Comparison of ENCODE assay signal across 8 cellular contexts in genomic region chr17:42194133-42194899, GRCh38. TPM values are rescaled to one million over a fixed set of nuclear protein-coding genes. Genes with fewer than 3 reads are reported as not detected.
DNase-seq lines count a peak whose midpoint lies in the region; ATAC-seq and TF ChIP-seq lines count a peak whose summit lies in the region.

TSS of gene GHDC (minus strand) at chr17:42194494. CDS start at chr17:42193581, 913 bp downstream.

- peak within 1 kb of the TSS; percentile 89; the same call in 2 of the 3 replicates for H2BK15ac ChIP-seq in IMR-90 (ENCODE audit: low read depth, low read length)

- H3K56ac ChIP-seq in IMR-90 (ENCODE audit: extremely low read depth, insufficient read depth, low read length): 0 out of 2 replicates have a peak within 1 kb of the TSS, but pooled peaks have one; percentile 13

- H3K23ac ChIP-seq in IMR-90 (ENCODE audit: low read depth, low read length): peak within 1 kb of the TSS; percentile 94; the same call in 1 of the 2 replicates

- H3K14ac ChIP-seq in IMR-90 (replicated peaks; ENCODE audit: low read depth, low read length): peak within 1 kb of the TSS; percentile 99

- POLR2A ChIA-PET in IMR-90 (lab: Charles Lee; ENCODE audit: unreplicated experiment) (no interaction called here), Panc1 (lab: Charles Lee) (interaction anchor here (0.6 kb wide), 1 partner anchor 164 kb away, joined by 13 read pairs; no protein-coding TSS in a partner anchor)
- POLR2A ChIA-PET in naive thymus-derived CD4-positive, alpha-beta T cell (lab: Charles Lee): interaction anchor here (0.6 to 1.8 kb wide), 14 partner anchors 9 to 483 kb away, joined by 3 to 22 read pairs (median 4); partner anchors contain the start of genes DHX58, HCRT, STAT3 and STAT5A

- WGBS in IMR-90 (ENCODE audit: extremely low coverage in 2 of 2, insufficient read length in 1 of 2), 2 experiments: 19% methylated on average over 5 of the region's 21 CpGs; no CpG with 5 or more reads in 1 of the 2 experiments

- peak within 1 kb of the TSS; percentile 86 to 94 (median 90) for H3K27ac Mint-ChIP-seq in naive thymus-derived CD4-positive, alpha-beta T cell
- peak within 1 kb of the TSS; percentile 93 for H3K27ac Mint-ChIP-seq in stimulated activated memory B cell treated with anti-CD40 and anti-IgM and Interleukin-4, amounts not matched to agents 10 μg/mL and 1 μg/mL and 100 μg/mL, for 72 hours

- peak; percentile 50 for ATAC-seq in GM21367 (IDR thresholded peaks at IDR 0.05; ENCODE audit: unreplicated experiment)
- peak; percentile 98 for ATAC-seq in IMR-90 (ENCODE audit: low read depth)
- peak; percentile 92 for ATAC-seq in Panc1
- ATAC-seq in activated T-cell treated with anti-CD3 and anti-CD28 coated beads, Interleukin-2, amount 50 U/mL, for 4 hours: peak; percentile 98 to 100
- ATAC-seq in naive thymus-derived CD4-positive, alpha-beta T cell: peak; percentile 94
- peak; percentile 95 for ATAC-seq in stimulated activated memory B cell treated with anti-CD40 and anti-IgM and Interleukin-4, amounts not matched to agents 10 μg/mL and 1 μg/mL and 100 μg/mL, for 72 hours

- peak within 1 kb of the TSS; percentile 81 for H3K9ac ChIP-seq in IMR-90 (ENCODE audit: low read depth, low read length)

- H3K9me3 ChIP-seq in IMR-90 (ENCODE audit: control insufficient read depth, insufficient read depth, low read length) (no peaks in the 10 kb centered on the region), Panc1 (ENCODE audit: control insufficient read depth, insufficient read depth, low read depth, low read length) (no peaks in the 10 kb centered on the region)
- no peaks in the 10 kb centered on the region for H3K9me3 ChIP-seq in naive thymus-derived CD4-positive, alpha-beta T cell (ENCODE audit: control insufficient read depth in 2 of 3, low read length in 3 of 3)

- peak within 1 kb of the TSS; percentile 31; the same call in 1 of the 2 replicates for H2BK20ac ChIP-seq in IMR-90 (ENCODE audit: low read depth, low read length)

- H3K4ac ChIP-seq in IMR-90 (ENCODE audit: low read depth, low read length): peak within 1 kb of the TSS; percentile 99

- peaks cover 3% of the 10 kb centered on the region for H3K36me3 Mint-ChIP-seq in activated T-cell treated with anti-CD3 and anti-CD28 coated beads, Interleukin-2, amount 50 U/mL, for 4 hours (ENCODE audit: insufficient read depth)
- H3K36me3 Mint-ChIP-seq in naive thymus-derived CD4-positive, alpha-beta T cell: peaks cover 0 to 7% (median 0%) of the 10 kb centered on the region in 5 donors
- H3K36me3 Mint-ChIP-seq in stimulated activated memory B cell treated with anti-CD40 and anti-IgM and Interleukin-4, amounts not matched to agents 10 μg/mL and 1 μg/mL and 100 μg/mL, for 72 hours: peaks cover 5% of the 10 kb centered on the region

- H3K9me3 Mint-ChIP-seq in activated T-cell treated with anti-CD3 and anti-CD28 coated beads, Interleukin-2, amount 50 U/mL, for 4 hours: no peaks in the 10 kb centered on the region
- peaks cover 0 to 1% (median 0%) of the 10 kb centered on the region in 11 donors for H3K9me3 Mint-ChIP-seq in naive thymus-derived CD4-positive, alpha-beta T cell
- H3K9me3 Mint-ChIP-seq in stimulated activated memory B cell treated with anti-CD40 and anti-IgM and Interleukin-4, amounts not matched to agents 10 μg/mL and 1 μg/mL and 100 μg/mL, for 72 hours: no peaks in the 10 kb centered on the region

- H2BK120ac ChIP-seq in IMR-90 (ENCODE audit: low read depth, low read length): peak within 1 kb of the TSS; percentile 78

- dilution Hi-C loops in IMR-90 (cut with HindIII; ENCODE audit: low sequenced_read_pairs, unreplicated experiment): no loop called here

- DNase-seq in COLO829 (ENCODE audit: low spot score): peak; percentile 79
- DNase-seq in IMR-90: peak; percentile 64
- no peak for DNase-seq in Panc1 (ENCODE audit: low read depth, low spot score)
- peak; percentile 70 for DNase-seq in activated T-cell treated with anti-CD3 and anti-CD28 coated beads, Interleukin-2, amount 50 U/mL, for 4 hours
- peak; percentile 73 for DNase-seq in fibroblast of gingiva (ENCODE audit: low read depth)
- peak; percentile 48 to 83 (median 75) for DNase-seq in naive thymus-derived CD4-positive, alpha-beta T cell

- H2BK5ac ChIP-seq in IMR-90 (ENCODE audit: low read depth, low read length, poor library complexity, severe bottlenecking): peak within 1 kb of the TSS; percentile 78

- H3K79me1 ChIP-seq in IMR-90 (ENCODE audit: low read depth in 1 of 2, low read length in 2 of 2): peaks cover 0 to 8% of the 10 kb centered on the region in 2 experiments; a peak in 1 of 4 replicates

- H4K91ac ChIP-seq in IMR-90 (ENCODE audit: insufficient read depth, low read depth, low read length): peak within 1 kb of the TSS; percentile 97

- H3K36me3 ChIP-seq in IMR-90 (ENCODE audit: control insufficient read depth, insufficient read depth, low read length) (peaks cover 2% of the 10 kb centered on the region; the same call in 1 of the 2 replicates), Panc1 (ENCODE audit: control insufficient read depth, insufficient read depth, low read length) (no peaks in the 10 kb centered on the region)
- H3K36me3 ChIP-seq in naive thymus-derived CD4-positive, alpha-beta T cell (ENCODE audit: control insufficient read depth in 2 of 3, insufficient read depth in 3 of 3, low read length in 3 of 3): peaks cover 0 to 3% (median 0%) of the 10 kb centered on the region in 3 experiments

- intact Hi-C loops in IMR-90 (cut with micrococcal nuclease) (no loop called here), Panc1 (cut with micrococcal nuclease; ENCODE audit: unreplicated experiment) (no loop called here)
- intact Hi-C loops in naive thymus-derived CD4-positive, alpha-beta T cell (cut with micrococcal nuclease): loop anchor here (1.0 to 10.0 kb wide), 6 partner anchors 10 to 828 kb away; partner anchors contain the start of genes NAGLU (in 1 of the 2) and VAT1 (in 1 of the 2)

- CTCF ChIA-PET in IMR-90 (lab: Yijun Ruan, JAX): interaction anchor here (0.6 to 1.2 kb wide), 3 partner anchors 11 to 59 kb away, joined by 3 to 6 read pairs (median 3); no protein-coding TSS in a partner anchor
- CTCF ChIA-PET in Panc1 (lab: Charles Lee): no interaction called here
- CTCF ChIA-PET in naive thymus-derived CD4-positive, alpha-beta T cell (lab: Charles Lee): interaction anchor here (0.7 to 1.5 kb wide), 6 partner anchors 10 to 195 kb away, joined by 3 to 6 read pairs (median 3); partner anchors contain the start of gene NKIRAS2

- peak within 1 kb of the TSS; percentile 84 for H2AK9ac ChIP-seq in IMR-90 (replicated peaks; ENCODE audit: low read depth, low read length, poor library complexity)

- H4K20me1 ChIP-seq in IMR-90 (ENCODE audit: insufficient read depth, low read length): peaks cover 3% of the 10 kb centered on the region; the same call in 1 of the 2 replicates

- TF ChIP-seq POLR2A in IMR-90 (IDR thresholded peaks at IDR 0.05; ENCODE audit: low read depth, low read length): no peak

- peak within 1 kb of the TSS; percentile 86 for H3K18ac ChIP-seq in IMR-90 (ENCODE audit: low read depth, low read length)

- in situ Hi-C loops in IMR-90 (cut with MboI; ENCODE audit: low sequenced_read_pairs): no loop called here
- in situ Hi-C loops in Panc1 (cut with HindIII; ENCODE audit: low pct_unique_long_range_greater_than_20kb, low sequenced_read_pairs): no loop called here

- H4K8ac ChIP-seq in IMR-90 (ENCODE audit: low read depth in 2 of 2, low read length in 2 of 2): peak within 1 kb of the TSS; percentile 74 to 100

- H3K27me3 Mint-ChIP-seq in activated T-cell treated with anti-CD3 and anti-CD28 coated beads, Interleukin-2, amount 50 U/mL, for 4 hours (ENCODE audit: low read depth): no peaks in the 10 kb centered on the region
- H3K27me3 Mint-ChIP-seq in naive thymus-derived CD4-positive, alpha-beta T cell: no peaks in the 10 kb centered on the region
- H3K27me3 Mint-ChIP-seq in stimulated activated memory B cell treated with anti-CD40 and anti-IgM and Interleukin-4, amounts not matched to agents 10 μg/mL and 1 μg/mL and 100 μg/mL, for 72 hours: no peaks in the 10 kb centered on the region

- BruUV-seq in IMR-90 (replicated peaks; lab: Mats Ljungman, UMichigan) (no TSS peak), Panc1 (replicated peaks; lab: Mats Ljungman, UMichigan) (no TSS peak)

- TF ChIP-seq CTCF in IMR-90 (conservative IDR thresholded peaks at IDR 0.05; ENCODE audit: low read depth, low read length) (no peak), Panc1 (IDR thresholded peaks at IDR 0.05) (no peak)

- H3K27ac ChIP-seq in IMR-90 (ENCODE audit: insufficient read depth, low read length) (peak within 1 kb of the TSS; percentile 87), Panc1 (ENCODE audit: low read length) (peak within 1 kb of the TSS; percentile 89)
- peak within 1 kb of the TSS; percentile 82 for H3K27ac ChIP-seq in naive thymus-derived CD4-positive, alpha-beta T cell (ENCODE audit: low read depth, low read length)

- H3K4me2 ChIP-seq in IMR-90 (ENCODE audit: low read depth, low read length): peak within 1 kb of the TSS; percentile 84

- no peak for TF ChIP-seq RAD21 in IMR-90 (IDR thresholded peaks at IDR 0.05; ENCODE audit: low read length)

- peak within 1 kb of the TSS; percentile 96 for H3K4me3 Mint-ChIP-seq in activated T-cell treated with anti-CD3 and anti-CD28 coated beads, Interleukin-2, amount 50 U/mL, for 4 hours
- peak within 1 kb of the TSS; percentile 93 to 99 (median 95) for H3K4me3 Mint-ChIP-seq in naive thymus-derived CD4-positive, alpha-beta T cell
- peak within 1 kb of the TSS; percentile 98 for H3K4me3 Mint-ChIP-seq in stimulated activated memory B cell treated with anti-CD40 and anti-IgM and Interleukin-4, amounts not matched to agents 10 μg/mL and 1 μg/mL and 100 μg/mL, for 72 hours

- peak within 1 kb of the TSS; percentile 83 for H2AK5ac ChIP-seq in IMR-90 (ENCODE audit: low read depth, low read length)

- H3K4me1 ChIP-seq in IMR-90 (ENCODE audit: control insufficient read depth, insufficient read depth, low read length): no peaks in the 10 kb centered on the region
- no peaks in the 10 kb centered on the region for H3K4me1 ChIP-seq in Panc1 (ENCODE audit: control insufficient read depth, insufficient read depth, low read length)
- peaks cover 4 to 19% of the 10 kb centered on the region in 2 donors for H3K4me1 ChIP-seq in naive thymus-derived CD4-positive, alpha-beta T cell (ENCODE audit: control insufficient read depth in 2 of 2, insufficient read depth in 2 of 2, low read length in 2 of 2)

- H3K4me1 Mint-ChIP-seq in activated T-cell treated with anti-CD3 and anti-CD28 coated beads, Interleukin-2, amount 50 U/mL, for 4 hours (ENCODE audit: low read depth): peaks cover 23% of the 10 kb centered on the region
- H3K4me1 Mint-ChIP-seq in naive thymus-derived CD4-positive, alpha-beta T cell: peaks cover 13 to 33% (median 23%) of the 10 kb centered on the region in 7 donors
- H3K4me1 Mint-ChIP-seq in stimulated activated memory B cell treated with anti-CD40 and anti-IgM and Interleukin-4, amounts not matched to agents 10 μg/mL and 1 μg/mL and 100 μg/mL, for 72 hours: peaks cover 46% of the 10 kb centered on the region

- peak within 1 kb of the TSS; percentile 97 for H4K5ac ChIP-seq in IMR-90 (ENCODE audit: low read depth, low read length)

- peak within 1 kb of the TSS; percentile 95 for H2AFZ ChIP-seq in IMR-90 (replicated peaks; ENCODE audit: low read length, poor library complexity)

- H3K4me3 ChIP-seq in IMR-90 (ENCODE audit: insufficient read depth, low read depth, low read length) (peak within 1 kb of the TSS; percentile 77), Panc1 (ENCODE audit: low read depth in 2 of 2, low read length in 2 of 2) (peak within 1 kb of the TSS; percentile 61 to 82)
- peak within 1 kb of the TSS; percentile 98 for H3K4me3 ChIP-seq in naive thymus-derived CD4-positive, alpha-beta T cell (ENCODE audit: low read length)

- H3K27me3 ChIP-seq in IMR-90 (ENCODE audit: control insufficient read depth, insufficient read depth, low read length) (no peaks in the 10 kb centered on the region), Panc1 (ENCODE audit: control insufficient read depth, insufficient read depth, low read length) (no peaks in the 10 kb centered on the region)
- H3K27me3 ChIP-seq in naive thymus-derived CD4-positive, alpha-beta T cell (ENCODE audit: control insufficient read depth in 2 of 2, insufficient read depth in 2 of 2, low read length in 2 of 2): no peaks in the 10 kb centered on the region

- H3K9me1 ChIP-seq in IMR-90 (ENCODE audit: insufficient read depth, low read length): peaks cover 12% of the 10 kb centered on the region

RNA-seq across cellular contexts. Expression of gene GHDC, which starts in this region (rescaled TPM):
- total RNA-seq in IMR-90 (2012; rRNA removed) (4.4 and 8.1 TPM in 2 replicates), Panc1 (2021; ENCODE audit: unreplicated experiment) (21.8 TPM)
- polyA plus RNA-seq in IMR-90 (2012; rRNA removed): 5.2 and 6.1 TPM in 2 replicates
- 6.2 and 10.2 TPM in 2 replicates for polyA plus RNA-seq in IMR-90 (2012; cell fraction: cytosol; rRNA removed)
- 17.1 and 33.1 TPM in 2 replicates for polyA plus RNA-seq in IMR-90 (2012; cell fraction: nucleus; rRNA removed; ENCODE audit: low replicate concordance)
- polyA plus RNA-seq in Panc1 (2012; ENCODE audit: insufficient read length): 30.0 TPM
- total RNA-seq in activated T-cell treated with anti-CD3 and anti-CD28 coated beads, Interleukin-2, amount 50 U/mL, for 4 hours: 10 to 100 TPM; 24.0 to 24.9 (median 24.7) TPM
- total RNA-seq in naive thymus-derived CD4-positive, alpha-beta T cell: 10 to 100 TPM; 15.5 to 29.8 (median 19.9) TPM
- 10 to 100 TPM; 15.2 to 17.4 TPM for polyA plus RNA-seq in naive thymus-derived CD4-positive, alpha-beta T cell

Comparison
In these comparisons a context has a peak if more than half of its experiments do, and no peak if none do; other contexts are left out.
1. intact Hi-C loops: an anchor here in naive thymus-derived CD4-positive, alpha-beta T cell (1.0 to 10.0 kb wide); none called in IMR-90 and Panc1.